ENCODE assay signal across 2 cellular contexts in the genomic region with DNA sequence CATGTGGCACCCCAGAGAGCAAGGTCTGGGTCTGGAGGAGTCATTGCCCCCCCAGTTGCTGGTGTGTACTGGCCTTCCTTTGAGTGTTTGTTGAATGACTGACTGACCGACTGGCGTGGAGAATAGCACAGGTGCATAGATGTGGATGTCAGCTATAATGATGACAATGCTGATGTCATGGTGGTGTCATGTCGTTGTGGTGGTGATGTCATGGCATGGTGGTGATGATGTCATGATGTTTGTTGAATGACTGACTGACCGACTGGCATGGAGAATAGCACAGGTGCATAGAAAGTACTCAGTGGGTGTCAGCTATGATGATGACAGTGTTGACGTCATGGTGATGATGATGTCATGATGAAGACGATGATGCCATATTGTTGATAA.
TF ChIP-seq lines count a peak whose summit lies in the region.

No MANE protein-coding gene starts in this region.

TF ChIP-seq in HepG2, 621 proteins besides CTCF, POLR2A, EP300 and RAD21 (continues in another document):
- TF ChIP-seq PPARG (CRISPR knock-in tag; conservative IDR thresholded peaks at IDR 0.05), result no peak
- TF ChIP-seq ZNF839 (CRISPR knock-in tag; IDR thresholded peaks at IDR 0.05; ENCODE audit: borderline replicate concordance), result no peak
- TF ChIP-seq ERF (CRISPR knock-in tag; IDR thresholded peaks at IDR 0.05), result no peak
- TF ChIP-seq MLLT10 (CRISPR knock-in tag; IDR thresholded peaks at IDR 0.05), result no peak
- no peak for TF ChIP-seq HOXD1 (CRISPR knock-in tag; IDR thresholded peaks at IDR 0.05)
- TF ChIP-seq SMAD9 (CRISPR knock-in tag; IDR thresholded peaks at IDR 0.05), result no peak
- 0 out of 2 replicates have a peak, but pooled peaks have one; percentile 39 for TF ChIP-seq AKAP8 (CRISPR knock-in tag; IDR thresholded peaks at IDR 0.05)
- no peak for TF ChIP-seq NFRKB (IDR thresholded peaks at IDR 0.05)
- no peak for TF ChIP-seq NFE2 (CRISPR knock-in tag; IDR thresholded peaks at IDR 0.05)
- 0 out of 2 replicates have a peak, but pooled peaks have one; percentile 21 for TF ChIP-seq SP5 (CRISPR knock-in tag; IDR thresholded peaks at IDR 0.05; ENCODE audit: borderline replicate concordance, low read depth)
- TF ChIP-seq, protein P1, sequence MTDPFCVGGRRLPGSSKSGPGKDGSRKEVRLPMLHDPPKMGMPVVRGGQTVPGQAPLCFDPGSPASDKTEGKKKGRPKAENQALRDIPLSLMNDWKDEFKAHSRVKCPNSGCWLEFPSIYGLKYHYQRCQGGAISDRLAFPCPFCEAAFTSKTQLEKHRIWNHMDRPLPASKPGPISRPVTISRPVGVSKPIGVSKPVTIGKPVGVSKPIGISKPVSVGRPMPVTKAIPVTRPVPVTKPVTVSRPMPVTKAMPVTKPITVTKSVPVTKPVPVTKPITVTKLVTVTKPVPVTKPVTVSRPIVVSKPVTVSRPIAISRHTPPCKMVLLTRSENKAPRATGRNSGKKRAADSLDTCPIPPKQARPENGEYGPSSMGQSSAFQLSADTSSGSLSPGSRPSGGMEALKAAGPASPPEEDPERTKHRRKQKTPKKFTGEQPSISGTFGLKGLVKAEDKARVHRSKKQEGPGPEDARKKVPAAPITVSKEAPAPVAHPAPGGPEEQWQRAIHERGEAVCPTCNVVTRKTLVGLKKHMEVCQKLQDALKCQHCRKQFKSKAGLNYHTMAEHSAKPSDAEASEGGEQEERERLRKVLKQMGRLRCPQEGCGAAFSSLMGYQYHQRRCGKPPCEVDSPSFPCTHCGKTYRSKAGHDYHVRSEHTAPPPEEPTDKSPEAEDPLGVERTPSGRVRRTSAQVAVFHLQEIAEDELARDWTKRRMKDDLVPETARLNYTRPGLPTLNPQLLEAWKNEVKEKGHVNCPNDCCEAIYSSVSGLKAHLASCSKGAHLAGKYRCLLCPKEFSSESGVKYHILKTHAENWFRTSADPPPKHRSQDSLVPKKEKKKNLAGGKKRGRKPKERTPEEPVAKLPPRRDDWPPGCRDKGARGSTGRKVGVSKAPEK (CRISPR knock-in tag; IDR thresholded peaks at IDR 0.05; ENCODE audit: borderline replicate concordance), result 0 out of 2 replicates have a peak, but pooled peaks have one; percentile 5
- TF ChIP-seq MEIS1 (CRISPR knock-in tag; IDR thresholded peaks at IDR 0.05; ENCODE audit: borderline replicate concordance), result peak; percentile 88; the same call in 1 of the 2 replicates
- TF ChIP-seq ATF7-NPFF (CRISPR knock-in tag; IDR thresholded peaks at IDR 0.05; ENCODE audit: low read depth), result no peak
- TF ChIP-seq TAF1 (CRISPR knock-in tag; IDR thresholded peaks at IDR 0.05), result 0 out of 2 replicates have a peak, but pooled peaks have one; percentile 7
- no peak for TF ChIP-seq KDM4B (CRISPR knock-in tag; IDR thresholded peaks at IDR 0.05)
- no peak for TF ChIP-seq ZNF775 (CRISPR knock-in tag; IDR thresholded peaks at IDR 0.05; ENCODE audit: borderline replicate concordance)
- TF ChIP-seq ZBTB21 (CRISPR knock-in tag; IDR thresholded peaks at IDR 0.05), result peak; percentile 96
- TF ChIP-seq, protein P2, sequence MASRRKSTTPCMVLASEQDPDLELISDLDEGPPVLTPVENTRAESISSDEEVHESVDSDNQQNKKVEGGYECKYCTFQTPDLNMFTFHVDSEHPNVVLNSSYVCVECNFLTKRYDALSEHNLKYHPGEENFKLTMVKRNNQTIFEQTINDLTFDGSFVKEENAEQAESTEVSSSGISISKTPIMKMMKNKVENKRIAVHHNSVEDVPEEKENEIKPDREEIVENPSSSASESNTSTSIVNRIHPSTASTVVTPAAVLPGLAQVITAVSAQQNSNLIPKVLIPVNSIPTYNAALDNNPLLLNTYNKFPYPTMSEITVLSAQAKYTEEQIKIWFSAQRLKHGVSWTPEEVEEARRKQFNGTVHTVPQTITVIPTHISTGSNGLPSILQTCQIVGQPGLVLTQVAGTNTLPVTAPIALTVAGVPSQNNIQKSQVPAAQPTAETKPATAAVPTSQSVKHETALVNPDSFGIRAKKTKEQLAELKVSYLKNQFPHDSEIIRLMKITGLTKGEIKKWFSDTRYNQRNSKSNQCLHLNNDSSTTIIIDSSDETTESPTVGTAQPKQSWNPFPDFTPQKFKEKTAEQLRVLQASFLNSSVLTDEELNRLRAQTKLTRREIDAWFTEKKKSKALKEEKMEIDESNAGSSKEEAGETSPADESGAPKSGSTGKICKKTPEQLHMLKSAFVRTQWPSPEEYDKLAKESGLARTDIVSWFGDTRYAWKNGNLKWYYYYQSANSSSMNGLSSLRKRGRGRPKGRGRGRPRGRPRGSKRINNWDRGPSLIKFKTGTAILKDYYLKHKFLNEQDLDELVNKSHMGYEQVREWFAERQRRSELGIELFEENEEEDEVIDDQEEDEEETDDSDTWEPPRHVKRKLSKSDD (CRISPR knock-in tag; IDR thresholded peaks at IDR 0.05; ENCODE audit: low read depth), result no peak
- TF ChIP-seq, protein P3, sequence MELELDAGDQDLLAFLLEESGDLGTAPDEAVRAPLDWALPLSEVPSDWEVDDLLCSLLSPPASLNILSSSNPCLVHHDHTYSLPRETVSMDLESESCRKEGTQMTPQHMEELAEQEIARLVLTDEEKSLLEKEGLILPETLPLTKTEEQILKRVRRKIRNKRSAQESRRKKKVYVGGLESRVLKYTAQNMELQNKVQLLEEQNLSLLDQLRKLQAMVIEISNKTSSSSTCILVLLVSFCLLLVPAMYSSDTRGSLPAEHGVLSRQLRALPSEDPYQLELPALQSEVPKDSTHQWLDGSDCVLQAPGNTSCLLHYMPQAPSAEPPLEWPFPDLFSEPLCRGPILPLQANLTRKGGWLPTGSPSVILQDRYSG (CRISPR knock-in tag; IDR thresholded peaks at IDR 0.05), result no peak
- no peak for TF ChIP-seq MAFF (IDR thresholded peaks at IDR 0.05; ENCODE audit: low read depth, low read length)
- no peak for TF ChIP-seq ZNF768 (CRISPR knock-in tag; IDR thresholded peaks at IDR 0.05)
- no peak for TF ChIP-seq MYC (CRISPR knock-in tag; IDR thresholded peaks at IDR 0.05; ENCODE audit: borderline replicate concordance)
- TF ChIP-seq, protein P4, sequence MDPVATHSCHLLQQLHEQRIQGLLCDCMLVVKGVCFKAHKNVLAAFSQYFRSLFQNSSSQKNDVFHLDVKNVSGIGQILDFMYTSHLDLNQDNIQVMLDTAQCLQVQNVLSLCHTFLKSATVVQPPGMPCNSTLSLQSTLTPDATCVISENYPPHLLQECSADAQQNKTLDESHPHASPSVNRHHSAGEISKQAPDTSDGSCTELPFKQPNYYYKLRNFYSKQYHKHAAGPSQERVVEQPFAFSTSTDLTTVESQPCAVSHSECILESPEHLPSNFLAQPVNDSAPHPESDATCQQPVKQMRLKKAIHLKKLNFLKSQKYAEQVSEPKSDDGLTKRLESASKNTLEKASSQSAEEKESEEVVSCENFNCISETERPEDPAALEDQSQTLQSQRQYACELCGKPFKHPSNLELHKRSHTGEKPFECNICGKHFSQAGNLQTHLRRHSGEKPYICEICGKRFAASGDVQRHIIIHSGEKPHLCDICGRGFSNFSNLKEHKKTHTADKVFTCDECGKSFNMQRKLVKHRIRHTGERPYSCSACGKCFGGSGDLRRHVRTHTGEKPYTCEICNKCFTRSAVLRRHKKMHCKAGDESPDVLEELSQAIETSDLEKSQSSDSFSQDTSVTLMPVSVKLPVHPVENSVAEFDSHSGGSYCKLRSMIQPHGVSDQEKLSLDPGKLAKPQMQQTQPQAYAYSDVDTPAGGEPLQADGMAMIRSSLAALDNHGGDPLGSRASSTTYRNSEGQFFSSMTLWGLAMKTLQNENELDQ (CRISPR knock-in tag; IDR thresholded peaks at IDR 0.05; ENCODE audit: borderline replicate concordance), result peak; percentile 58; the same call in 1 of the 2 replicates
- peak; percentile 99 for TF ChIP-seq CREB1 (IDR thresholded peaks at IDR 0.05)
- no peak for TF ChIP-seq CREB1 (CRISPR knock-in tag; IDR thresholded peaks at IDR 0.05)

TF ChIP-seq in endothelial cell of umbilical vein, 7 proteins besides CTCF, POLR2A, EP300 and RAD21:
- no peak for TF ChIP-seq EZH2 (IDR thresholded peaks at IDR 0.05; ENCODE audit: borderline replicate concordance, low read depth, low read length, severe bottlenecking)
- TF ChIP-seq JUN (IDR thresholded peaks at IDR 0.05; ENCODE audit: borderline replicate concordance, insufficient read depth, insufficient read length, low read depth), result peak; percentile 70
- TF ChIP-seq GATA2 (IDR thresholded peaks at IDR 0.05; ENCODE audit: insufficient read depth, insufficient read length, low read depth, low read length), result no peak
- TF ChIP-seq, protein P5, sequence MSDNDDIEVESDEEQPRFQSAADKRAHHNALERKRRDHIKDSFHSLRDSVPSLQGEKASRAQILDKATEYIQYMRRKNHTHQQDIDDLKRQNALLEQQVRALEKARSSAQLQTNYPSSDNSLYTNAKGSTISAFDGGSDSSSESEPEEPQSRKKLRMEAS (IDR thresholded peaks at IDR 0.05; ENCODE audit: insufficient read depth, insufficient read length), result no peak
- no peak for TF ChIP-seq FOS (IDR thresholded peaks at IDR 0.05; ENCODE audit: borderline replicate concordance, insufficient read depth, low read length)
- TF ChIP-seq MYC (IDR thresholded peaks at IDR 0.05; ENCODE audit: low read depth, low read length), result no peak
- TF ChIP-seq POLR2AphosphoS5 (IDR thresholded peaks at IDR 0.05; ENCODE audit: insufficient read depth, low read depth, low read length), result no peak
